22 cellular contexts compared by ENCODE assay signal in genomic region chr16:85917959-85918358, GRCh38. TPM values are rescaled to one million over a fixed set of nuclear protein-coding genes. Genes with fewer than 3 reads are reported as not detected.
DNase-seq lines count a peak whose midpoint lies in the region; ATAC-seq, FAIRE-seq and TF ChIP-seq lines count a peak whose summit lies in the region.
"Had no signal": no experiment of that assay in that cellular context is flagged by ENCODE, and none has a peak within 500 bp of the region (broad histone marks: within the 10 kb centered on the region; RNA-seq: fewer than 3 reads in every experiment).

No MANE protein-coding gene starts in this region.

- no peak for TF ChIP-seq CTCF in GM12865 (IDR thresholded peaks at IDR 0.05; ENCODE audit: insufficient read depth, low read depth, low read length, missing control alignments)

- H3K4me3 Mint-ChIP-seq in natural killer cell treated with Interleukin-12 subunit alpha and Interleukin-12 subunit beta and Interleukin-15 and Interleukin-18, amount 100 ng/mL, for 72 hours = peak overlapping the region; percentile 74
- H3K4me3 Mint-ChIP-seq: activated CD4-positive, alpha-beta T cell treated with anti-CD3 and anti-CD28 coated beads, Interleukin-2, amount 10 ng/mL, durations not matched to agents 7 days and 5 days had no signal

- no peaks in the 10 kb centered on the region for H3K9me3 Mint-ChIP-seq in natural killer cell treated with Interleukin-12 subunit alpha and Interleukin-12 subunit beta and Interleukin-15 and Interleukin-18, amount 100 ng/mL, for 72 hours
- H3K9me3 Mint-ChIP-seq: activated CD4-positive, alpha-beta T cell treated with anti-CD3 and anti-CD28 coated beads, Interleukin-2, amount 10 ng/mL, durations not matched to agents 7 days and 5 days had no signal

- ATAC-seq in natural killer cell treated with Interleukin-12 subunit alpha and Interleukin-12 subunit beta and Interleukin-15 and Interleukin-18, amount 100 ng/mL, for 72 hours = peak in 1 of 2 donors; percentile 70
- no peak for ATAC-seq in GM21447 (IDR thresholded peaks at IDR 0.05; ENCODE audit: unreplicated experiment)
- ATAC-seq: foreskin keratinocyte, left ventricle myocardium superior, sciatic nerve had no signal

- no peak overlapping the region for H3K4me3 ChIP-seq in GM12865 (ENCODE audit: low read depth, low read length)
- H3K4me3 ChIP-seq: suprapubic skin had no signal

- FAIRE-seq in GM19239 (lab: Jason Lieb, UNC) (peak; percentile 89), RCC 7860 (lab: Jason Lieb, UNC) (no peak)

- H3K27ac Mint-ChIP-seq in natural killer cell treated with Interleukin-12 subunit alpha and Interleukin-12 subunit beta and Interleukin-15 and Interleukin-18, amount 100 ng/mL, for 72 hours = peak overlapping the region; percentile 65 to 85
- H3K27ac Mint-ChIP-seq: activated CD4-positive, alpha-beta T cell treated with anti-CD3 and anti-CD28 coated beads, Interleukin-2, amount 10 ng/mL, durations not matched to agents 7 days and 5 days had no signal

- H3K36me3 Mint-ChIP-seq in natural killer cell treated with Interleukin-12 subunit alpha and Interleukin-12 subunit beta and Interleukin-15 and Interleukin-18, amount 100 ng/mL, for 72 hours = peaks cover 32% of the 10 kb centered on the region

- no peaks in the 10 kb centered on the region for H3K27me3 Mint-ChIP-seq in natural killer cell treated with Interleukin-12 subunit alpha and Interleukin-12 subunit beta and Interleukin-15 and Interleukin-18, amount 100 ng/mL, for 72 hours
- H3K27me3 Mint-ChIP-seq: activated CD4-positive, alpha-beta T cell treated with anti-CD3 and anti-CD28 coated beads, Interleukin-2, amount 10 ng/mL, durations not matched to agents 7 days and 5 days had no signal

- DNase-seq in GM12865 (ENCODE audit: low read depth) (peak; percentile 56), GM19239 (ENCODE audit: insufficient read length, low spot score) (no peak), RCC 7860 (ENCODE audit: low spot score) (peak; percentile 36), COR-L47 (lab: John Stamatoyannopoulos, UW) (no peak), NCI-H1417 treated with DMSO at 0.1 percent for 48 hours (lab: John Stamatoyannopoulos, UW) (no peak)
- DNase-seq in natural killer cell treated with Interleukin-12 subunit alpha and Interleukin-12 subunit beta and Interleukin-15 and Interleukin-18, amount 100 ng/mL, for 72 hours (ENCODE audit: low spot score) = no peak
- DNase-seq: activated CD4-positive, alpha-beta T cell treated with anti-CD3 and anti-CD28 coated beads, Interleukin-2, amount 10 ng/mL, durations not matched to agents 7 days and 5 days; activated T-cell treated with anti-CD3 and anti-CD28 coated beads for 4 hours; BE2C; foreskin keratinocyte; GF-D8; KBM-7; left ventricle myocardium superior; NCI-H1092 treated with DMSO at 0.1 percent for 48 hours; NCI-H2171; NCI-H82 had no signal

- H3K4me1 Mint-ChIP-seq in natural killer cell treated with Interleukin-12 subunit alpha and Interleukin-12 subunit beta and Interleukin-15 and Interleukin-18, amount 100 ng/mL, for 72 hours (ENCODE audit: low read depth in 2 of 2) = peaks cover 54 to 69% of the 10 kb centered on the region in 2 donors

RNA-seq across cellular contexts. Expression of gene IRF8, which starts 19.0 kb away (rescaled TPM):
- total RNA-seq in natural killer cell treated with Interleukin-12 subunit alpha and Interleukin-12 subunit beta and Interleukin-15 and Interleukin-18, amount 100 ng/mL, for 72 hours = 100 to 1,000 TPM; 198 to 510 TPM
- total RNA-seq: endothelial cell of umbilical vein, foreskin keratinocyte, osteocyte, RPMI7951 had no signal

Comparison
In these comparisons a context has a peak if more than half of its experiments do, and no peak if none do; other contexts are left out.
1. DNase-seq: peak in GM12865 (single experiment) and RCC 7860 (single experiment); none in GM19239 (single experiment), natural killer cell treated with Interleukin-12 subunit alpha and Interleukin-12 subunit beta and Interleukin-15 and Interleukin-18, amount 100 ng/mL, for 72 hours (single experiment), COR-L47 (single experiment) and NCI-H1417 treated with DMSO at 0.1 percent for 48 hours (single experiment).